In the genomic region with DNA sequence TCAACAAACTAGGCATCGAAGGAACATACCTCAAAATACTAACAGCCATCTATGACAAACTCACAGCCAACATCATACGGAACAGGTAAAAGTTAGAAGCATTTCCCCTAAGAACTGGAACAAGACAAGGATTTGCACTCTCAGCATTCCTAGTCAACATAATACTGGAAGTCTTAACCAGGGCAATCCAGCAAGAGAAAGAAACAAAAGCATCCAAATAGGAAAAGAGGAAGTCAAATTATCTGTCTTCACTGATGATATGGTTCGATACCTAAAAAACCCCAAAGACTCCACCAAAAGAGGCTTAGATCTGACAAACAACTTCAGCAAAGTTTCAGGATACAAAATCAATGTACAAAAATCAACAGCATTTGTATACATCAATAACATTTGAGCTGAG, we compare ENCODE assay signal across 27 cellular contexts. TPM values are rescaled to one million over a fixed set of nuclear protein-coding genes. Genes with fewer than 3 reads are reported as not detected.
"Had no signal": no experiment of that assay in that cellular context is flagged by ENCODE, and none has a peak within 500 bp of the region (broad histone marks: within the 10 kb centered on the region; RNA-seq: fewer than 3 reads in every experiment).

No MANE protein-coding gene starts in this region.

- H3K4me1 ChIP-seq: parathyroid adenoma, psoas muscle, stomach, suprapubic skin, testis, transverse colon, upper lobe of right lung, uterus had no signal

- H3K4me3 ChIP-seq: neural progenitor cell, ovary, psoas muscle, skin epidermis, smooth muscle cell, spleen, stomach, suprapubic skin, testis, tibial artery, transverse colon, upper lobe of right lung, uterus had no signal

- H3K4me2 ChIP-seq: neural progenitor cell, smooth muscle cell had no signal

- ATAC-seq: naive thymus-derived CD4-positive, alpha-beta T cell; natural killer cell; psoas muscle; right cardiac atrium; sciatic nerve; stimulated activated effector memory CD8-positive, alpha-beta T cell treated with anti-CD3 and anti-CD28 coated beads, Interleukin-12 subunit alpha, Interleukin-12 subunit beta, amount 100 ng/mL, for 72 hours; stimulated activated naive B cell treated with anti-CD40 and anti-IgM and Interleukin-4, amounts not matched to agents 10 μg/mL and 1 μg/mL and 100 μg/mL, for 72 hours; upper lobe of right lung had no signal

- H3K27ac ChIP-seq: neural progenitor cell, ovary, parathyroid adenoma, psoas muscle, skin epidermis, stomach, suprapubic skin, testis, tibial artery, transverse colon, upper lobe of right lung, uterus had no signal

- DNase-seq: naive thymus-derived CD4-positive, alpha-beta T cell; natural killer cell; occipital lobe; ovary; posterior cingulate gyrus; psoas muscle; right cardiac atrium; spleen; stimulated activated CD4-positive, alpha-beta T cell treated with anti-CD3 and anti-CD28 coated beads, Interleukin-12 subunit alpha, Interleukin-12 subunit beta, amount 100 ng/mL, for 4 hours; stimulated activated CD4-positive, alpha-beta T cell treated with anti-CD3 and anti-CD28 coated beads, Interleukin-1b, Interleukin-23, amount 100 ng/mL, for 48 hours; stimulated activated CD4-positive, alpha-beta T cell treated with anti-CD3 and anti-CD28 coated beads, Interleukin-4, amount 100 ng/mL, for 24 hours; stimulated activated naive B cell treated with anti-CD40 and anti-IgM and Interleukin-4, amounts not matched to agents 10 μg/mL and 1 μg/mL and 100 μg/mL, for 72 hours; stimulated activated naive CD4-positive, alpha-beta T cell treated with Interleukin-2 at 50 U/mL for 16 hours; stomach; testis; tibial artery; transverse colon; upper lobe of right lung; uterus had no signal

- H3K9me3 ChIP-seq: ovary, psoas muscle, spleen, stomach, suprapubic skin, testis, tibial artery, transverse colon, upper lobe of right lung, uterus had no signal

RNA-seq across cellular contexts. Expression of a gene that starts 32.5 kb away (rescaled TPM):
- polyA plus RNA-seq: neural cell, stomach had no signal
